Comparison of ENCODE assay signal across 17 cellular contexts in genomic region chr2:31260870-31261269, GRCh38. TPM values are rescaled to one million over a fixed set of nuclear protein-coding genes. Genes with fewer than 3 reads are reported as not detected.
DNase-seq lines count a peak whose midpoint lies in the region; TF ChIP-seq lines count a peak whose summit lies in the region.
"Had no signal": no experiment of that assay in that cellular context is flagged by ENCODE, and none has a peak within 500 bp of the region (broad histone marks: within the 10 kb centered on the region; RNA-seq: fewer than 3 reads in every experiment).

No MANE protein-coding gene starts in this region.

- no peak overlapping the region for H3K23ac ChIP-seq in H9 (ENCODE audit: insufficient read length, low read depth, low read length)

- H3K4me1 ChIP-seq in H9 (ENCODE audit: insufficient read depth, low read length), result no peaks in the 10 kb centered on the region

- no peak overlapping the region for H3K4ac ChIP-seq in H9 (ENCODE audit: low read depth, low read length)

- H3K79me2 ChIP-seq in H9 (ENCODE audit: insufficient read depth, low read length), result no peaks in the 10 kb centered on the region

- no peak overlapping the region for H3K18ac ChIP-seq in H9 (ENCODE audit: insufficient read length, low read depth, low read length)

- no peaks in the 10 kb centered on the region for H3K27me3 ChIP-seq in H9 (ENCODE audit: insufficient read depth, low read length)
- H3K27me3 ChIP-seq in layer of hippocampus (ENCODE audit: control insufficient read depth, insufficient read depth, low read length), result no peaks in the 10 kb centered on the region

- H3K36me3 Mint-ChIP-seq in H9 (ENCODE audit: insufficient read depth in 1 of 3, low read depth in 3 of 3), result peaks cover 6 to 11% (median 7%) of the 10 kb centered on the region in 3 experiments; a peak in 6 of 7 replicates

- no peak overlapping the region for H3K27ac ChIP-seq in H9 (ENCODE audit: insufficient read length, low read depth, low read length)
- peak overlapping the region; percentile 48 for H3K27ac ChIP-seq in caudate nucleus (ENCODE audit: low read depth, low read length)
- peak overlapping the region; percentile 40 for H3K27ac ChIP-seq in layer of hippocampus (ENCODE audit: low read depth, low read length)

- H3K56ac ChIP-seq in H9 (ENCODE audit: insufficient read length, low read depth, low read length), result no peak overlapping the region

- H3K79me1 ChIP-seq in H9 (ENCODE audit: insufficient read depth, low read depth, low read length, poor library complexity, severe bottlenecking), result no peaks in the 10 kb centered on the region

- H2BK15ac ChIP-seq in H9 (ENCODE audit: low read depth, low read length), result no peak overlapping the region

- H2BK12ac ChIP-seq in H9 (ENCODE audit: insufficient read length, low read depth, low read length), result no peak overlapping the region

- WGBS in H9 (ENCODE audit: extremely low coverage, insufficient read length, low lambda C conversion rate), result no CpG with 5 or more reads among the region's 4 CpGs

- H4K91ac ChIP-seq in H9 (ENCODE audit: insufficient read length, low read depth, low read length), result no peak overlapping the region

- no peaks in the 10 kb centered on the region for H3K23me2 ChIP-seq in H9 (ENCODE audit: insufficient read length, low read depth, low read length, poor library complexity, severe bottlenecking)

- H4K8ac ChIP-seq in H9 (replicated peaks; ENCODE audit: insufficient read length, low read depth, low read length), result no peak overlapping the region

- H3K9ac ChIP-seq in H9 (ENCODE audit: extremely low read depth, insufficient read length, low read length), result no peak overlapping the region

- H3K9me3 Mint-ChIP-seq in H9, result no peaks in the 10 kb centered on the region
- H3K9me3 Mint-ChIP-seq: CD4-positive, alpha-beta T cell; GM23338 had no signal

- no peak overlapping the region for H3K4me3 Mint-ChIP-seq in H9
- H3K4me3 Mint-ChIP-seq: B cell; CD4-positive, alpha-beta T cell; GM23338 had no signal

- no peaks in the 10 kb centered on the region for H3K9me3 ChIP-seq in H9 (ENCODE audit: control insufficient read depth, low read depth, low read length)

- H2BK20ac ChIP-seq in H9 (ENCODE audit: low read depth, low read length, poor library complexity, severe bottlenecking), result no peak overlapping the region

- H4K20me1 ChIP-seq in H9 (ENCODE audit: control insufficient read depth, insufficient read depth, insufficient read length), result no peaks in the 10 kb centered on the region

- no peak overlapping the region for H2BK120ac ChIP-seq in H9 (ENCODE audit: low read depth, low read length, poor library complexity, severe bottlenecking)

- H2AK5ac ChIP-seq in H9 (ENCODE audit: insufficient read length, low read length), result no peak overlapping the region

- peaks cover 25 to 26% of the 10 kb centered on the region in 2 experiments for H3K4me1 Mint-ChIP-seq in H9

- H3K4me2 ChIP-seq in H9 (ENCODE audit: insufficient read depth, insufficient read length, low read length), result no peak overlapping the region
- H3K4me2 ChIP-seq: GM23338 had no signal

- no peak overlapping the region for H2AFZ ChIP-seq in H9 (ENCODE audit: low read length)
- H2AFZ ChIP-seq: GM23338 had no signal

- no peaks in the 10 kb centered on the region for H3K27me3 Mint-ChIP-seq in H9 (ENCODE audit: low read depth)
- H3K27me3 Mint-ChIP-seq: B cell; CD4-positive, alpha-beta T cell had no signal

- H3K14ac ChIP-seq in H9 (ENCODE audit: insufficient read depth, low read length), result no peak overlapping the region; the same call in 1 of the 2 replicates

- H2BK5ac ChIP-seq in H9 (ENCODE audit: insufficient read length, low read length), result no peak overlapping the region

- DNase-seq in H9, result no peak
- DNase-seq in caudate nucleus (lab: John Stamatoyannopoulos, UW), result peak in 22 of 61 donors; percentile 7 to 40 (median 22)
- peak; percentile 74 for DNase-seq in superior temporal gyrus (ENCODE audit: extremely low spot score)
- no peak for DNase-seq in NCI-H82 treated with DMSO at 0.1 percent for 48 hours (lab: John Stamatoyannopoulos, UW; ENCODE audit: unreplicated experiment)
- DNase-seq in COLO668 (lab: John Stamatoyannopoulos, UW; ENCODE audit: unreplicated experiment), result no peak
- no peak for DNase-seq in stimulated activated CD4-positive, alpha-beta T cell treated with anti-CD3 and anti-CD28 coated beads, Interleukin-4, amount 100 ng/mL, for 1 hour
- DNase-seq: ACHN; CD4-positive, alpha-beta T cell; COR-L47; DMS153; DMS79 treated with DMSO at 0.1 percent for 48 hours; EL; H7 had no signal

- H3K27ac Mint-ChIP-seq in H9, result peak overlapping the region in 2 of 3 experiments; percentile 70 to 89; a peak in 2 of 7 replicates
- H3K27ac Mint-ChIP-seq: B cell; CD4-positive, alpha-beta T cell; GM23338 had no signal

- no peak overlapping the region for H3T11ph ChIP-seq in H9 (ENCODE audit: low read length)

- no peak overlapping the region for H4K5ac ChIP-seq in H9 (ENCODE audit: insufficient read length, low read depth, low read length)

- no peak for TF ChIP-seq CTCF in H9 (conservative IDR thresholded peaks at IDR 0.05)

RNA-seq across cellular contexts. Expression of gene EHD3, which starts 26.9 kb away (rescaled TPM):
- 8.3 TPM in 2 replicates for total RNA-seq in H9 (2021)

RNA-seq across cellular contexts. Expression of gene CAPN14, which starts 43.6 kb away (rescaled TPM):
- total RNA-seq in H9 (2021), result 0.07 and 0.09 TPM in 2 replicates
- total RNA-seq: A172, GM23338 had no signal
